In the genomic region with DNA sequence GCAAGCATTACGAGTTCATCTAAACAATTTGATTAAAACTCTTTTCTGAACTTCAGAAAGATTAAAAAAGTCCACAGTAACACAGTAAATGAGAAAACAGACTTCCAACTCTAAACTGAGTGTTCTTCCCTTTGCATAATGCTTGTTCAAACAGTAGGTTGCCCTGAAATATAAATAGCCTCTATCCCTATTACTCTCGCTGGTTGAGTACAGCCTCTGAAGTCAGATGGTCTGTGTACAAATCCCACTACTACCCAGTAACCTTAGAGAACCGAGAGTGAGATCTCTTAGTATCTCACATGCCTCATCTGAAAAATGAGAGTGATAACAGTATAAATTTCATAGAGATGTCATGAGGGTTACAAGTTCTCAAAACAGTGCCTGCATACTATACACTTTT, we compare ENCODE assay signal across 26 cellular contexts.
"Had no signal": no experiment of that assay in that cellular context is flagged by ENCODE, and none has a peak within 500 bp of the region (broad histone marks: within the 10 kb centered on the region; RNA-seq: fewer than 3 reads in every experiment).

No MANE protein-coding gene starts in this region.

- H3K27ac ChIP-seq: colonic mucosa, coronary artery, dorsolateral prefrontal cortex, epithelial cell of prostate, esophagus muscularis mucosa, esophagus squamous epithelium, foreskin keratinocyte, gastrocnemius medialis, gastroesophageal sphincter, heart left ventricle, heart right ventricle had no signal

- H3K9me3 ChIP-seq: colonic mucosa, esophagus muscularis mucosa, esophagus squamous epithelium, gastrocnemius medialis, gastroesophageal sphincter, heart left ventricle, heart right ventricle had no signal

- H3K27me3 Mint-ChIP-seq: dendritic cell treated with granulocyte-macrophage colony-stimulating factor and Interleukin-4, amounts not matched to agents 40 ng/mL and 50 ng/mL, for 4 days; effector memory CD8-positive, alpha-beta T cell had no signal

- FAIRE-seq: colon, endometrium, endothelial cell of umbilical vein, frontal cortex had no signal

- H3K4me3 Mint-ChIP-seq: dendritic cell treated with granulocyte-macrophage colony-stimulating factor and Interleukin-4, amounts not matched to agents 40 ng/mL and 50 ng/mL, for 4 days; effector memory CD8-positive, alpha-beta T cell; endodermal cell had no signal

- H3K9me3 Mint-ChIP-seq: dendritic cell treated with granulocyte-macrophage colony-stimulating factor and Interleukin-4, amounts not matched to agents 40 ng/mL and 50 ng/mL, for 4 days; endodermal cell had no signal

- H3K27me3 ChIP-seq: colonic mucosa, dorsolateral prefrontal cortex, esophagus muscularis mucosa, esophagus squamous epithelium, foreskin keratinocyte, gastrocnemius medialis, gastroesophageal sphincter, heart left ventricle, heart right ventricle had no signal

- H3K4me1 Mint-ChIP-seq: endodermal cell had no signal

- H3K27ac Mint-ChIP-seq: dendritic cell treated with granulocyte-macrophage colony-stimulating factor and Interleukin-4, amounts not matched to agents 40 ng/mL and 50 ng/mL, for 4 days; effector memory CD8-positive, alpha-beta T cell; endodermal cell had no signal

- H3K4me3 ChIP-seq: colonic mucosa, coronary artery, dorsolateral prefrontal cortex, esophagus muscularis mucosa, esophagus squamous epithelium, gastrocnemius medialis, gastroesophageal sphincter, heart left ventricle, heart right ventricle had no signal

- H3K36me3 ChIP-seq: colonic mucosa, esophagus muscularis mucosa, esophagus squamous epithelium, gastrocnemius medialis, gastroesophageal sphincter, heart left ventricle, heart right ventricle had no signal

- H3K4me1 ChIP-seq: colonic mucosa, esophagus muscularis mucosa, esophagus squamous epithelium, foreskin keratinocyte, gastrocnemius medialis, gastroesophageal sphincter, heart left ventricle, heart right ventricle had no signal

- DNase-seq: colonic mucosa; cortex of kidney; dorsolateral prefrontal cortex; effector CD4-positive, alpha-beta T cell; effector CD8-positive, alpha-beta T cell; effector memory CD4-positive, alpha-beta T cell; effector memory CD8-positive, alpha-beta T cell; endodermal cell; erythroblast; esophagus squamous epithelium; foreskin fibroblast; foreskin keratinocyte; foreskin melanocyte; gastrocnemius medialis; glutamatergic neuron; heart left ventricle; heart right ventricle had no signal
